In genomic region chr14:65425885-65426284, GRCh38 we compare ENCODE assay signal across 26 cellular contexts. TPM values are rescaled to one million over a fixed set of nuclear protein-coding genes. Genes with fewer than 3 reads are reported as not detected.
DNase-seq lines count a peak whose midpoint lies in the region; ATAC-seq and TF ChIP-seq lines count a peak whose summit lies in the region.
"Had no signal": no experiment of that assay in that cellular context is flagged by ENCODE, and none has a peak within 500 bp of the region (broad histone marks: within the 10 kb centered on the region; RNA-seq: fewer than 3 reads in every experiment).

No MANE protein-coding gene starts in this region.

- no peaks in the 10 kb centered on the region for H3K9me3 Mint-ChIP-seq in activated naive CD8-positive, alpha-beta T cell treated with anti-CD3 and anti-CD28 coated beads, Interleukin-2, amount 10 ng/mL, durations not matched to agents 7 days and 5 days
- peaks cover 1% of the 10 kb centered on the region for H3K9me3 Mint-ChIP-seq in activated naive CD8-positive, alpha-beta T cell treated with anti-CD3 and anti-CD28 coated beads for 36 hours
- H3K9me3 Mint-ChIP-seq in activated T-helper 17 cell treated with anti-CD3 and anti-CD28 coated beads, Interleukin-2, amount 50 U/mL, for 72 hours: no peaks in the 10 kb centered on the region
- no peaks in the 10 kb centered on the region for H3K9me3 Mint-ChIP-seq in type B pancreatic cell
- H3K9me3 Mint-ChIP-seq: activated CD4-positive, alpha-beta memory T cell treated with anti-CD3 and anti-CD28 coated beads for 36 hours had no signal

- no peak overlapping the region for H3K4me3 Mint-ChIP-seq in activated naive CD8-positive, alpha-beta T cell treated with anti-CD3 and anti-CD28 coated beads, Interleukin-2, amount 10 ng/mL, durations not matched to agents 7 days and 5 days
- H3K4me3 Mint-ChIP-seq in activated naive CD8-positive, alpha-beta T cell treated with anti-CD3 and anti-CD28 coated beads for 36 hours: no peak overlapping the region
- H3K4me3 Mint-ChIP-seq in activated T-helper 17 cell treated with anti-CD3 and anti-CD28 coated beads, Interleukin-2, amount 50 U/mL, for 72 hours: no peak overlapping the region
- no peak overlapping the region for H3K4me3 Mint-ChIP-seq in type B pancreatic cell
- H3K4me3 Mint-ChIP-seq: activated CD4-positive, alpha-beta memory T cell treated with anti-CD3 and anti-CD28 coated beads for 36 hours had no signal

- H3K4me1 Mint-ChIP-seq in activated naive CD8-positive, alpha-beta T cell treated with anti-CD3 and anti-CD28 coated beads, Interleukin-2, amount 10 ng/mL, durations not matched to agents 7 days and 5 days: peaks cover 26% of the 10 kb centered on the region
- peaks cover 41% of the 10 kb centered on the region for H3K4me1 Mint-ChIP-seq in activated naive CD8-positive, alpha-beta T cell treated with anti-CD3 and anti-CD28 coated beads for 36 hours
- H3K4me1 Mint-ChIP-seq in activated T-helper 17 cell treated with anti-CD3 and anti-CD28 coated beads, Interleukin-2, amount 50 U/mL, for 72 hours: peaks cover 26% of the 10 kb centered on the region
- peaks cover 9% of the 10 kb centered on the region for H3K4me1 Mint-ChIP-seq in type B pancreatic cell (ENCODE audit: unreplicated experiment)

- DNase-seq in activated naive CD8-positive, alpha-beta T cell treated with anti-CD3 and anti-CD28 coated beads, Interleukin-2, amount 10 ng/mL, durations not matched to agents 7 days and 5 days: no peak
- no peak for DNase-seq in activated naive CD8-positive, alpha-beta T cell treated with anti-CD3 and anti-CD28 coated beads for 36 hours
- no peak for DNase-seq in OCI-M1 (lab: John Stamatoyannopoulos, UW)
- DNase-seq in COLO668 (lab: John Stamatoyannopoulos, UW; ENCODE audit: unreplicated experiment): no peak
- DNase-seq in type B pancreatic cell (ENCODE audit: extremely low spot score, unreplicated experiment): no peak
- DNase-seq: activated CD4-positive, alpha-beta memory T cell treated with anti-CD3 and anti-CD28 coated beads for 36 hours; activated gamma-delta T cell; activated T-cell treated with anti-CD3 and anti-CD28 coated beads for 4 hours; body of pancreas; cerebellar nuclear complex; DMS79; dorsolateral prefrontal cortex; GOT3; left lung; NCI-H2081; NCI-H2227 treated with DMSO at 0.1 percent for 48 hours; NCI-H526 treated with DMSO at 0.1 percent for 48 hours; SHP77; stimulated activated naive CD4-positive, alpha-beta T cell treated with Interleukin-2 at 50 U/mL for 16 hours; T-helper 9 cell had no signal

- H3K27ac Mint-ChIP-seq in activated naive CD8-positive, alpha-beta T cell treated with anti-CD3 and anti-CD28 coated beads, Interleukin-2, amount 10 ng/mL, durations not matched to agents 7 days and 5 days: peak overlapping the region; percentile 67
- H3K27ac Mint-ChIP-seq in activated naive CD8-positive, alpha-beta T cell treated with anti-CD3 and anti-CD28 coated beads for 36 hours: no peak overlapping the region
- H3K27ac Mint-ChIP-seq in activated T-helper 17 cell treated with anti-CD3 and anti-CD28 coated beads, Interleukin-2, amount 50 U/mL, for 72 hours: no peak overlapping the region
- H3K27ac Mint-ChIP-seq in type B pancreatic cell: no peak overlapping the region
- H3K27ac Mint-ChIP-seq: activated CD4-positive, alpha-beta memory T cell treated with anti-CD3 and anti-CD28 coated beads for 36 hours; progenitor cell of endocrine pancreas had no signal

- no peak for ATAC-seq in activated naive CD8-positive, alpha-beta T cell treated with anti-CD3 and anti-CD28 coated beads, Interleukin-2, amount 10 ng/mL, durations not matched to agents 7 days and 5 days (ENCODE audit: low read depth)
- ATAC-seq in HG02885 (IDR thresholded peaks at IDR 0.05; ENCODE audit: poor library complexity, unreplicated experiment): peak; percentile 66
- peak; percentile 39 for ATAC-seq in activated T-helper 17 cell treated with anti-CD3 and anti-CD28 coated beads, Interleukin-2, amount 50 U/mL, for 72 hours (replicated peaks)
- ATAC-seq in HG02840 (IDR thresholded peaks at IDR 0.05; ENCODE audit: low FRiP score, unreplicated experiment): no peak
- ATAC-seq: body of pancreas, left lung, Panc1, sciatic nerve had no signal

- H3K36me3 Mint-ChIP-seq in activated naive CD8-positive, alpha-beta T cell treated with anti-CD3 and anti-CD28 coated beads, Interleukin-2, amount 10 ng/mL, durations not matched to agents 7 days and 5 days: peaks cover 36% of the 10 kb centered on the region
- peaks cover 38% of the 10 kb centered on the region for H3K36me3 Mint-ChIP-seq in activated naive CD8-positive, alpha-beta T cell treated with anti-CD3 and anti-CD28 coated beads for 36 hours
- peaks cover 15% of the 10 kb centered on the region for H3K36me3 Mint-ChIP-seq in activated T-helper 17 cell treated with anti-CD3 and anti-CD28 coated beads, Interleukin-2, amount 50 U/mL, for 72 hours (ENCODE audit: low read depth)
- H3K36me3 Mint-ChIP-seq in type B pancreatic cell: peaks cover 7% of the 10 kb centered on the region

- H3K27me3 Mint-ChIP-seq in activated naive CD8-positive, alpha-beta T cell treated with anti-CD3 and anti-CD28 coated beads, Interleukin-2, amount 10 ng/mL, durations not matched to agents 7 days and 5 days: no peaks in the 10 kb centered on the region
- H3K27me3 Mint-ChIP-seq in activated naive CD8-positive, alpha-beta T cell treated with anti-CD3 and anti-CD28 coated beads for 36 hours: no peaks in the 10 kb centered on the region
- H3K27me3 Mint-ChIP-seq in activated T-helper 17 cell treated with anti-CD3 and anti-CD28 coated beads, Interleukin-2, amount 50 U/mL, for 72 hours: no peaks in the 10 kb centered on the region
- no peaks in the 10 kb centered on the region for H3K27me3 Mint-ChIP-seq in type B pancreatic cell
- H3K27me3 Mint-ChIP-seq: activated CD4-positive, alpha-beta memory T cell treated with anti-CD3 and anti-CD28 coated beads for 36 hours; progenitor cell of endocrine pancreas had no signal

- no peak for TF ChIP-seq CTCF in type B pancreatic cell (conservative IDR thresholded peaks at IDR 0.05)

- POLR2A ChIA-PET in activated naive CD8-positive, alpha-beta T cell treated with anti-CD3 and anti-CD28 coated beads, Interleukin-2, amount 10 ng/mL, durations not matched to agents 7 days and 5 days (lab: Charles Lee): no interaction called here

RNA-seq across cellular contexts. Expression of gene FUT8, which starts 13.4 kb away (rescaled TPM):
- total RNA-seq in activated naive CD8-positive, alpha-beta T cell treated with anti-CD3 and anti-CD28 coated beads, Interleukin-2, amount 10 ng/mL, durations not matched to agents 7 days and 5 days: 10 to 100 TPM; 82.7 to 86.4 TPM
- total RNA-seq in activated naive CD8-positive, alpha-beta T cell treated with anti-CD3 and anti-CD28 coated beads for 36 hours: 10 to 100 TPM; 58.6 to 65.6 TPM
- 10 to 100 TPM; 50.3 to 89.9 TPM for total RNA-seq in activated T-helper 17 cell treated with anti-CD3 and anti-CD28 coated beads, Interleukin-2, amount 50 U/mL, for 72 hours
- 50.9 and 67.4 TPM in 2 replicates for total RNA-seq in type B pancreatic cell (ENCODE audit: low replicate concordance)

Comparison
In these comparisons a context has a peak if more than half of its experiments do, and no peak if none do; other contexts are left out.
1. ATAC-seq: peak in HG02885 (single experiment) and activated T-helper 17 cell treated with anti-CD3 and anti-CD28 coated beads, Interleukin-2, amount 50 U/mL, for 72 hours (single experiment); none in activated naive CD8-positive, alpha-beta T cell treated with anti-CD3 and anti-CD28 coated beads, Interleukin-2, amount 10 ng/mL, durations not matched to agents 7 days and 5 days (single experiment) and HG02840 (single experiment).